In genomic region chr1:35726814-35727433, GRCh38 we compare ENCODE assay signal across 9 cellular contexts. TPM values are rescaled to one million over a fixed set of nuclear protein-coding genes. Genes with fewer than 3 reads are reported as not detected.
DNase-seq lines count a peak whose midpoint lies in the region; FAIRE-seq and TF ChIP-seq lines count a peak whose summit lies in the region.
"Had no signal": no experiment of that assay in that cellular context is flagged by ENCODE, and none has a peak within 500 bp of the region (broad histone marks: within the 10 kb centered on the region; RNA-seq: fewer than 3 reads in every experiment).

No MANE protein-coding gene starts in this region.

- H3K4me1 Mint-ChIP-seq in astrocyte (ENCODE audit: low read depth, unreplicated experiment): peaks cover 6% of the 10 kb centered on the region

- H3K27ac ChIP-seq in astrocyte (ENCODE audit: low read depth, low read length): no peak overlapping the region
- H3K27ac ChIP-seq in small intestine (ENCODE audit: low read depth in 1 of 2, low read length in 1 of 2): no peak overlapping the region

- no peak overlapping the region for H3K9ac ChIP-seq in astrocyte (ENCODE audit: low read length)

- H3K36me3 Mint-ChIP-seq in astrocyte (ENCODE audit: low read depth, unreplicated experiment): no peaks in the 10 kb centered on the region

- H3K27me3 ChIP-seq in astrocyte (ENCODE audit: insufficient read depth, low read length) (no peaks in the 10 kb centered on the region), small intestine (ENCODE audit: control insufficient read depth in 2 of 2, insufficient read depth in 2 of 2, low read length in 2 of 2) (no peaks in the 10 kb centered on the region)

- no peak overlapping the region for H3K4me3 Mint-ChIP-seq in astrocyte (ENCODE audit: unreplicated experiment)

- peak; percentile 93 for TF ChIP-seq CTCF in astrocyte (IDR thresholded peaks at IDR 0.05; ENCODE audit: insufficient read depth, low read depth, low read length)

- no peaks in the 10 kb centered on the region for H3K9me3 ChIP-seq in astrocyte (ENCODE audit: insufficient read depth, low read depth, low read length)
- no peaks in the 10 kb centered on the region for H3K9me3 ChIP-seq in small intestine (ENCODE audit: control insufficient read depth, low read depth)

- no peaks in the 10 kb centered on the region for H3K36me3 ChIP-seq in astrocyte (ENCODE audit: insufficient read depth, low read length)
- H3K36me3 ChIP-seq in small intestine (ENCODE audit: control insufficient read depth in 2 of 2, insufficient read depth in 2 of 2, low read length in 2 of 2): no peaks in the 10 kb centered on the region

- no peaks in the 10 kb centered on the region for H4K20me1 ChIP-seq in astrocyte (ENCODE audit: insufficient read depth, low read length)

- H3K27me3 Mint-ChIP-seq in astrocyte (ENCODE audit: low read depth, unreplicated experiment): peaks cover 6% of the 10 kb centered on the region

- no peak overlapping the region for H2AFZ ChIP-seq in astrocyte (ENCODE audit: low read depth, low read length)

- peak; percentile 83 for DNase-seq in DMS 273 (lab: John Stamatoyannopoulos, UW; ENCODE audit: unreplicated experiment)
- DNase-seq in DMS 273 treated with DMSO at 0.1 percent for 48 hours (lab: John Stamatoyannopoulos, UW): no peak
- DNase-seq in NCI-H1105 treated with DMSO at 0.1 percent for 48 hours (lab: John Stamatoyannopoulos, UW): peak; percentile 61
- peak; percentile 53 for DNase-seq in SW480 (ENCODE audit: low spot score)
- peak; percentile 27 for DNase-seq in astrocyte (ENCODE audit: low read depth)
- DNase-seq in hippocampal formation (lab: John Stamatoyannopoulos, UW): peak; percentile 61 to 63
- DNase-seq in small intestine: peak; percentile 58
- no peak for DNase-seq in 8988T

- FAIRE-seq in astrocyte (lab: Jason Lieb, UNC): peak; percentile 9
- no peak for FAIRE-seq in small intestine (lab: Jason Lieb, UNC)
- FAIRE-seq: A204.1 had no signal

- H3K4me1 ChIP-seq in astrocyte (ENCODE audit: insufficient read depth, low read length): no peaks in the 10 kb centered on the region
- no peaks in the 10 kb centered on the region for H3K4me1 ChIP-seq in small intestine (ENCODE audit: control insufficient read depth in 2 of 2, insufficient read depth in 1 of 2, low read depth in 1 of 2, low read length in 1 of 2)

- no peak overlapping the region for H3K4me2 ChIP-seq in astrocyte (ENCODE audit: low read length)

- no peaks in the 10 kb centered on the region for H3K9me3 Mint-ChIP-seq in astrocyte (ENCODE audit: unreplicated experiment)

- H3K79me2 ChIP-seq in astrocyte (ENCODE audit: insufficient read depth, low read length): no peaks in the 10 kb centered on the region

- H3K4me3 ChIP-seq in astrocyte (ENCODE audit: insufficient read depth, low read depth, low read length) (no peak overlapping the region), small intestine (ENCODE audit: low read depth in 1 of 2, low read length in 2 of 2) (no peak overlapping the region)

- no peak overlapping the region for H3K27ac Mint-ChIP-seq in astrocyte (ENCODE audit: unreplicated experiment)

- WGBS in small intestine, 3 donors: 7 to 17% (median 11%) methylated on average over 5 of the region's 5 CpGs

RNA-seq across cellular contexts. Expression of gene C1orf216, which starts 8.2 kb away (rescaled TPM):
- 12.2 and 12.5 TPM in 2 replicates for total RNA-seq in astrocyte
- 1 to 10 TPM; 1.1 to 7.5 (median 1.9) TPM for polyA plus RNA-seq in small intestine

RNA-seq across cellular contexts. Expression of gene CLSPN, which starts 42.9 kb away (rescaled TPM):
- 4.3 and 5.3 TPM in 2 replicates for total RNA-seq in astrocyte
- polyA plus RNA-seq in small intestine: 1 to 10 TPM in 1 of 3 donors, under 1 TPM in 2; 0.27 to 3.5 (median 0.67) TPM

Comparison
In these comparisons a context has a peak if more than half of its experiments do, and no peak if none do; other contexts are left out.
1. DNase-seq: peak in DMS 273 (single experiment), NCI-H1105 treated with DMSO at 0.1 percent for 48 hours (single experiment), SW480 (single experiment), astrocyte (single experiment), hippocampal formation (2 of 2) and small intestine (single experiment); none in DMS 273 treated with DMSO at 0.1 percent for 48 hours (single experiment) and 8988T (single experiment).